18 cellular contexts compared by ENCODE assay signal in the genomic region with DNA sequence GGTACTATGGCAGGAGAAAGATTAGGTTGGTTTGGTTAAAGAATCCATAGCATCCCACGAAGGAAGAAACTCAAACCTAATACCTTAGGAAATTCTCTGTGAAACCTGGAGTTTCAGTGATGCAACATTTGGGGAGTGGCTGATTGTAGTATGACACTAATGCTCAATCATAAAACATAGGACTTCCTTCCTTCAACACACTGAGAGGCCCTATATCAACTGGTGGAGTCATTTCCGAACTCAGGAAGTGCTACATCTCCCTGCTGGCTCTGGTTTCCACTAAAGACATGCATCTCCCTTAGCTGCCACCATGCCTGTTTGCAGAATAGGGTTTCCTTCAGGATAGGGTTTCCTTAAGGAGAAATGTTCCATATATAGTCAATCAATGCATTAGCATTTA. TPM values are rescaled to one million over a fixed set of nuclear protein-coding genes. Genes with fewer than 3 reads are reported as not detected.
DNase-seq lines count a peak whose midpoint lies in the region; ATAC-seq, FAIRE-seq and TF ChIP-seq lines count a peak whose summit lies in the region.
"Had no signal": no experiment of that assay in that cellular context is flagged by ENCODE, and none has a peak within 500 bp of the region (broad histone marks: within the 10 kb centered on the region; RNA-seq: fewer than 3 reads in every experiment).

No MANE protein-coding gene starts in this region.

- no peak overlapping the region for H3K9ac ChIP-seq in BLaER1 treated with 17β-estradiol and CSF1 and Interleukin-3, amounts not matched to agents 10 nM and 100 nM
- no peak overlapping the region for H3K9ac ChIP-seq in endothelial cell of umbilical vein (replicated peaks; ENCODE audit: extremely low read depth, insufficient read depth, low read length)
- H3K9ac ChIP-seq: parathyroid adenoma had no signal

- TF ChIP-seq CTCF in endothelial cell of umbilical vein (IDR thresholded peaks at IDR 0.05; ENCODE audit: extremely low read depth in 1 of 2, insufficient read depth in 1 of 2, low read depth in 1 of 2, low read length in 2 of 2): no peak
- TF ChIP-seq CTCF in vagina (IDR thresholded peaks at IDR 0.05): no peak
- no peak for TF ChIP-seq CTCF in GM10266 (IDR thresholded peaks at IDR 0.05; ENCODE audit: control insufficient read depth, insufficient read depth, low read depth, missing control alignments)

- no peaks in the 10 kb centered on the region for H3K9me3 ChIP-seq in BLaER1 treated with 17β-estradiol and CSF1 and Interleukin-3, amounts not matched to agents 10 nM and 100 nM (replicated peaks in 1 of 11)
- H3K9me3 ChIP-seq in endothelial cell of umbilical vein (replicated peaks; ENCODE audit: control insufficient read depth, insufficient read depth, low read length) (no peaks in the 10 kb centered on the region), vagina (no peaks in the 10 kb centered on the region)
- H3K9me3 ChIP-seq: adrenal gland, heart left ventricle, stomach had no signal

- CTCF ChIA-PET in endothelial cell of umbilical vein (lab: Charles Lee): no interaction called here
- CTCF ChIA-PET in HEK293T (lab: Yijun Ruan, JAX): no interaction called here

- peaks cover 26% of the 10 kb centered on the region for H3K79me2 ChIP-seq in endothelial cell of umbilical vein (ENCODE audit: control insufficient read depth, insufficient read depth, low read length)
- H3K79me2 ChIP-seq: parathyroid adenoma had no signal

- no peaks in the 10 kb centered on the region for H3K27me3 ChIP-seq in BLaER1 treated with 17β-estradiol and CSF1 and Interleukin-3, amounts not matched to agents 10 nM and 100 nM
- H3K27me3 ChIP-seq in endothelial cell of umbilical vein (ENCODE audit: control insufficient read depth in 2 of 2, insufficient read depth in 2 of 2, low read length in 2 of 2): no peaks in the 10 kb centered on the region
- no peaks in the 10 kb centered on the region for H3K27me3 ChIP-seq in vagina
- H3K27me3 ChIP-seq: adrenal gland, heart left ventricle, stomach had no signal

- H3K4me3 ChIP-seq in BLaER1 treated with 17β-estradiol and CSF1 and Interleukin-3, amounts not matched to agents 10 nM and 100 nM: no peak overlapping the region
- H3K4me3 ChIP-seq in endothelial cell of umbilical vein (replicated peaks in 1 of 3; ENCODE audit: insufficient read depth in 1 of 3, low read depth in 1 of 3, low read length in 3 of 3): no peak overlapping the region
- H3K4me3 ChIP-seq in vagina: no peak overlapping the region
- H3K4me3 ChIP-seq: adrenal gland, heart left ventricle, smooth muscle cell, stomach had no signal

- ATAC-seq in HG02885 (IDR thresholded peaks at IDR 0.05; ENCODE audit: poor library complexity, unreplicated experiment): peak; percentile 48
- no peak for ATAC-seq in GM19467 (IDR thresholded peaks at IDR 0.05; ENCODE audit: unreplicated experiment)
- ATAC-seq: heart left ventricle had no signal

- FAIRE-seq in endothelial cell of umbilical vein (lab: Jason Lieb, UNC): no peak

- H3K4me2 ChIP-seq in BLaER1 treated with 17β-estradiol and CSF1 and Interleukin-3, amounts not matched to agents 10 nM and 100 nM: peak overlapping the region; percentile 3 to 60 (median 19); a peak in 14 of 22 replicates
- peak overlapping the region; percentile 12 for H3K4me2 ChIP-seq in endothelial cell of umbilical vein (ENCODE audit: insufficient read depth, low read length)
- H3K4me2 ChIP-seq: smooth muscle cell had no signal

- no peak for TF ChIP-seq POLR2A in endothelial cell of umbilical vein (IDR thresholded peaks at IDR 0.05; ENCODE audit: low read depth, low read length)
- no peak for TF ChIP-seq POLR2A in vagina (IDR thresholded peaks at IDR 0.05)

- BruUV-seq in endothelial cell of umbilical vein (replicated peaks; lab: Mats Ljungman, UMichigan): no TSS peak

- H2AFZ ChIP-seq in endothelial cell of umbilical vein (ENCODE audit: low read depth, low read length): no peak overlapping the region
- H2AFZ ChIP-seq: parathyroid adenoma had no signal

- no peaks in the 10 kb centered on the region for H3K9me1 ChIP-seq in endothelial cell of umbilical vein (replicated peaks; ENCODE audit: control insufficient read depth, extremely low read depth, insufficient read depth, low read length)

- H3K27ac ChIP-seq in BLaER1 treated with 17β-estradiol and CSF1 and Interleukin-3, amounts not matched to agents 10 nM and 100 nM: no peak overlapping the region
- H3K27ac ChIP-seq in endothelial cell of umbilical vein (ENCODE audit: insufficient read depth, low read depth, low read length): no peak overlapping the region
- no peak overlapping the region for H3K27ac ChIP-seq in vagina
- H3K27ac ChIP-seq: adrenal gland, heart left ventricle, parathyroid adenoma, stomach had no signal

- H3K4me1 ChIP-seq in BLaER1 treated with 17β-estradiol and CSF1 and Interleukin-3, amounts not matched to agents 10 nM and 100 nM: peaks cover 9 to 48% (median 23%) of the 10 kb centered on the region in 10 experiments
- H3K4me1 ChIP-seq in endothelial cell of umbilical vein (ENCODE audit: control insufficient read depth, extremely low read depth, insufficient read depth, low read length): peaks cover 31% of the 10 kb centered on the region
- peaks cover 29% of the 10 kb centered on the region for H3K4me1 ChIP-seq in vagina
- H3K4me1 ChIP-seq: parathyroid adenoma had no signal

- intact Hi-C loops in endothelial cell of umbilical vein (cut with micrococcal nuclease) (no loop called here), vagina (cut with DNase I) (no loop called here)

- POLR2A ChIA-PET in endothelial cell of umbilical vein (lab: Charles Lee) (no interaction called here), HEK293T (lab: Yijun Ruan, JAX) (no interaction called here)

- dilution Hi-C loops in endothelial cell of umbilical vein (cut with MboI; ENCODE audit: extremely low pct_ligation_motif_present, low sequenced_read_pairs): no loop called here

- H3K36me3 ChIP-seq in BLaER1 treated with 17β-estradiol and CSF1 and Interleukin-3, amounts not matched to agents 10 nM and 100 nM: peaks cover 0 to 7% (median 0%) of the 10 kb centered on the region in 11 experiments; a peak in 2 of 22 replicates
- H3K36me3 ChIP-seq in endothelial cell of umbilical vein (ENCODE audit: control insufficient read depth in 2 of 2, extremely low read depth in 1 of 2, insufficient read depth in 2 of 2, low read length in 2 of 2): no peaks in the 10 kb centered on the region
- no peaks in the 10 kb centered on the region for H3K36me3 ChIP-seq in vagina
- H3K36me3 ChIP-seq: adrenal gland, heart left ventricle, stomach had no signal

- DNase-seq in endothelial cell of umbilical vein (ENCODE audit: low read depth, low spot score) (peak; percentile 11), vagina (ENCODE audit: extremely low spot score in 2 of 2) (no peak), GM10266 (ENCODE audit: extremely low spot score) (no peak), HEK293T (ENCODE audit: extremely low spot score) (no peak)
- DNase-seq: activated CD4-positive, alpha-beta T cell treated with anti-CD3 and anti-CD28 coated beads for 4 hours; activated T-cell treated with anti-CD3 and anti-CD28 coated beads, Interleukin-2, amount 50 U/mL, for 72 hours; adrenal gland; heart left ventricle; HFFc6; kidney glomerular epithelial cell; NCI-H1048; stomach had no signal

- peaks cover 0 to 18% (median 0%) of the 10 kb centered on the region in 11 experiments; a peak in 3 of 22 replicates for H4K20me1 ChIP-seq in BLaER1 treated with 17β-estradiol and CSF1 and Interleukin-3, amounts not matched to agents 10 nM and 100 nM
- H4K20me1 ChIP-seq in endothelial cell of umbilical vein (replicated peaks; ENCODE audit: control insufficient read depth, extremely low read depth, insufficient read depth, low read length): no peaks in the 10 kb centered on the region

TF ChIP-seq in PFSK-1, 5 proteins besides CTCF, POLR2A, EP300 and RAD21 (continues in another document):
- TF ChIP-seq SIN3A (IDR thresholded peaks at IDR 0.05; ENCODE audit: borderline replicate concordance, insufficient read depth, low read length) (0 out of 2 replicates have a peak, but pooled peaks have one; percentile 26), POLR2AphosphoS5 (IDR thresholded peaks at IDR 0.05; ENCODE audit: low read depth, low read length) (peak; percentile 50; the same call in 1 of the 2 replicates), TAF1 (IDR thresholded peaks at IDR 0.05; ENCODE audit: borderline replicate concordance, insufficient read depth, low read length) (no peak), FOXP2 (optimal IDR thresholded peaks at IDR 0.05; ENCODE audit: borderline replicate concordance, extremely low read depth, extremely low read length, insufficient read depth) (peak; percentile 54)

TF ChIP-seq in endothelial cell of umbilical vein, 7 proteins besides CTCF, POLR2A, EP300 and RAD21 (continues in another document):
- TF ChIP-seq MYC (IDR thresholded peaks at IDR 0.05; ENCODE audit: low read depth, low read length) (no peak), FOS (IDR thresholded peaks at IDR 0.05; ENCODE audit: borderline replicate concordance, insufficient read depth, low read length) (peak; percentile 41), JUN (IDR thresholded peaks at IDR 0.05; ENCODE audit: borderline replicate concordance, insufficient read depth, insufficient read length, low read depth) (no peak)
- TF ChIP-seq, protein P1, sequence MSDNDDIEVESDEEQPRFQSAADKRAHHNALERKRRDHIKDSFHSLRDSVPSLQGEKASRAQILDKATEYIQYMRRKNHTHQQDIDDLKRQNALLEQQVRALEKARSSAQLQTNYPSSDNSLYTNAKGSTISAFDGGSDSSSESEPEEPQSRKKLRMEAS (IDR thresholded peaks at IDR 0.05; ENCODE audit: insufficient read depth, insufficient read length): no peak

TF ChIP-seq in HEK293T, 16 proteins besides CTCF, POLR2A, EP300 and RAD21 (continues in another document):
- TF ChIP-seq NFRKB (IDR thresholded peaks at IDR 0.05) (no peak), FOXA1 (IDR thresholded peaks at IDR 0.05) (no peak), ZNF384 (IDR thresholded peaks at IDR 0.05) (no peak), L3MBTL2 (conservative IDR thresholded peaks at IDR 0.05) (no peak), LEF1 (IDR thresholded peaks at IDR 0.05; ENCODE audit: borderline replicate concordance) (no peak), ARNT (IDR thresholded peaks at IDR 0.05) (no peak), ELF4 (IDR thresholded peaks at IDR 0.05) (no peak), BHLHE40 (IDR thresholded peaks at IDR 0.05; ENCODE audit: borderline replicate concordance) (no peak), FOXM1 (IDR thresholded peaks at IDR 0.05; ENCODE audit: borderline replicate concordance) (no peak)

RNA-seq across cellular contexts. Expression of gene MANEA, which starts 5.2 kb away (rescaled TPM):
- polyA plus RNA-seq in PFSK-1 (2012; ENCODE audit: insufficient read length, low read depth): 7.8 TPM
- total RNA-seq in endothelial cell of umbilical vein (17.7 and 18.5 TPM in 2 replicates), vagina (5.9 TPM)
- polyA plus RNA-seq in endothelial cell of umbilical vein: 4.0 and 5.2 TPM in 2 replicates
- polyA plus RNA-seq in endothelial cell of umbilical vein (2011; cell fraction: cytosol; rRNA removed): 5.0 and 6.1 TPM in 2 replicates
- 4.2 and 5.5 TPM in 2 replicates for polyA plus RNA-seq in endothelial cell of umbilical vein (2011; cell fraction: nucleus; rRNA removed)
- polyA plus RNA-seq in endothelial cell of umbilical vein (2012): 6.3 and 12.0 TPM in 2 replicates
- polyA minus RNA-seq in endothelial cell of umbilical vein: 4.9 and 6.2 TPM in 2 replicates
- polyA minus RNA-seq in endothelial cell of umbilical vein (2011; cell fraction: cytosol; rRNA and poly(A)+ RNA removed): 3.8 TPM
- 2.8 and 7.5 TPM in 2 replicates for polyA minus RNA-seq in endothelial cell of umbilical vein (2011; cell fraction: nucleus; rRNA and poly(A)+ RNA removed)
